In genomic region chr10:72248477-72249151, GRCh38 we compare ENCODE assay signal across 8 cellular contexts. TPM values are rescaled to one million over a fixed set of nuclear protein-coding genes. Genes with fewer than 3 reads are reported as not detected.
DNase-seq lines count a peak whose midpoint lies in the region; ATAC-seq and TF ChIP-seq lines count a peak whose summit lies in the region.

No MANE protein-coding gene starts in this region.

- no peaks in the 10 kb centered on the region for H3K9me3 Mint-ChIP-seq in activated naive CD4-positive, alpha-beta T cell treated with anti-CD3 and anti-CD28 coated beads, Interleukin-2, amount 50 U/mL, for 24 hours

- peak; percentile 36 for TF ChIP-seq POLR2A in prostate gland (IDR thresholded peaks at IDR 0.05)

- peak overlapping the region; percentile 93 for H3K27ac Mint-ChIP-seq in activated naive CD4-positive, alpha-beta T cell treated with anti-CD3 and anti-CD28 coated beads, Interleukin-2, amount 50 U/mL, for 24 hours

- WGBS in prostate gland: 1% methylated on average over 10 of the region's 10 CpGs

- H3K36me3 Mint-ChIP-seq in activated naive CD4-positive, alpha-beta T cell treated with anti-CD3 and anti-CD28 coated beads, Interleukin-2, amount 50 U/mL, for 24 hours: no peaks in the 10 kb centered on the region

- H3K9me3 ChIP-seq in cardiac muscle cell (ENCODE audit: low read depth) (no peaks in the 10 kb centered on the region), prostate gland (no peaks in the 10 kb centered on the region)

- no peak overlapping the region for H3K4me3 ChIP-seq in cardiac muscle cell
- no peak overlapping the region for H3K4me3 ChIP-seq in prostate gland

- intact Hi-C loops in prostate gland (cut with DNase I): no loop called here

- TF ChIP-seq CTCF in cardiac muscle cell (IDR thresholded peaks at IDR 0.05; ENCODE audit: low read depth, low read length) (no peak), prostate gland (IDR thresholded peaks at IDR 0.05) (peak in 1 of 4 experiments; percentile 12)

- H3K4me1 ChIP-seq in cardiac muscle cell (ENCODE audit: low read depth) (peaks cover 31% of the 10 kb centered on the region), prostate gland (replicated peaks) (peaks cover 45% of the 10 kb centered on the region)

- peak; percentile 82 for ATAC-seq in HG02981 (IDR thresholded peaks at IDR 0.05; ENCODE audit: unreplicated experiment)

- no peaks in the 10 kb centered on the region for H3K27me3 Mint-ChIP-seq in activated naive CD4-positive, alpha-beta T cell treated with anti-CD3 and anti-CD28 coated beads, Interleukin-2, amount 50 U/mL, for 24 hours

- DNase-seq in NCI-H1436 (lab: John Stamatoyannopoulos, UW): peak; percentile 29
- DNase-seq in NCI-H1436 treated with DMSO at 0.1 percent for 48 hours (lab: John Stamatoyannopoulos, UW): no peak
- peak; percentile 40 to 84 for DNase-seq in cardiac muscle cell (ENCODE audit: low read depth in 1 of 2, low spot score in 1 of 2)
- peak; percentile 93 for DNase-seq in prostate gland (ENCODE audit: low spot score)
- no peak for DNase-seq in NCI-H1048 (lab: John Stamatoyannopoulos, UW)

- no peaks in the 10 kb centered on the region for H3K27me3 ChIP-seq in cardiac muscle cell
- H3K27me3 ChIP-seq in prostate gland (replicated peaks; ENCODE audit: insufficient read depth): no peaks in the 10 kb centered on the region

- H3K36me3 ChIP-seq in cardiac muscle cell (no peaks in the 10 kb centered on the region), prostate gland (no peaks in the 10 kb centered on the region)

- H3K27ac ChIP-seq in cardiac muscle cell: peak overlapping the region; percentile 58
- peak overlapping the region; percentile 91 to 94 for H3K27ac ChIP-seq in prostate gland

- peaks cover 87% of the 10 kb centered on the region for H3K4me1 Mint-ChIP-seq in activated naive CD4-positive, alpha-beta T cell treated with anti-CD3 and anti-CD28 coated beads, Interleukin-2, amount 50 U/mL, for 24 hours

- H3K4me3 Mint-ChIP-seq in activated naive CD4-positive, alpha-beta T cell treated with anti-CD3 and anti-CD28 coated beads, Interleukin-2, amount 50 U/mL, for 24 hours: peak overlapping the region; percentile 85

TF ChIP-seq in PFSK-1, 5 proteins besides CTCF, POLR2A, EP300 and RAD21:
- TF ChIP-seq FOXP2 (optimal IDR thresholded peaks at IDR 0.05; ENCODE audit: borderline replicate concordance, extremely low read depth, extremely low read length, insufficient read depth) (no peak), REST (IDR thresholded peaks at IDR 0.05; ENCODE audit: insufficient read depth in 1 of 2, low read depth in 2 of 2, low read length in 2 of 2) (no peak), TAF1 (IDR thresholded peaks at IDR 0.05; ENCODE audit: borderline replicate concordance, insufficient read depth, low read length) (no peak), SIN3A (IDR thresholded peaks at IDR 0.05; ENCODE audit: borderline replicate concordance, insufficient read depth, low read length) (no peak), POLR2AphosphoS5 (IDR thresholded peaks at IDR 0.05; ENCODE audit: low read depth, low read length) (peak; percentile 56; the same call in 1 of the 2 replicates)
TF ChIP-seq in PFSK-1: peak in this region for 1.

RNA-seq across cellular contexts. Expression of gene DDIT4, which starts 25.1 kb away (rescaled TPM):
- polyA plus RNA-seq in PFSK-1 (2012; ENCODE audit: insufficient read length, low read depth): 670 TPM
- total RNA-seq in cardiac muscle cell: 213 and 227 TPM in 2 replicates
- 210 and 276 TPM in 2 replicates for polyA plus RNA-seq in cardiac muscle cell
- total RNA-seq in prostate gland: 100 to 1,000 TPM; 259 to 265 TPM

RNA-seq across cellular contexts. Expression of gene ASCC1, which starts 32.5 kb away (rescaled TPM):
- polyA plus RNA-seq in PFSK-1 (2012; ENCODE audit: insufficient read length, low read depth): 17.9 TPM
- total RNA-seq in cardiac muscle cell (41.3 and 47.9 TPM in 2 replicates), prostate gland (10 to 100 TPM; 14.8 to 38.3 TPM)
- 58.4 and 61.0 TPM in 2 replicates for polyA plus RNA-seq in cardiac muscle cell

RNA-seq across cellular contexts. Expression of gene ANAPC16, which starts 32.8 kb away (rescaled TPM):
- polyA plus RNA-seq in PFSK-1 (2012; ENCODE audit: insufficient read length, low read depth): 68.3 TPM
- total RNA-seq in cardiac muscle cell: 92.2 and 103 TPM in 2 replicates
- polyA plus RNA-seq in cardiac muscle cell: 242 and 283 TPM in 2 replicates
- total RNA-seq in prostate gland: 100 to 1,000 TPM in 1 of 2 donors, 10 to 100 TPM in 1; 73.4 to 123 TPM

Comparison
In these comparisons a context has a peak if more than half of its experiments do, and no peak if none do; other contexts are left out.
1. DNase-seq: peak in NCI-H1436 (single experiment), cardiac muscle cell (2 of 2) and prostate gland (single experiment); none in NCI-H1436 treated with DMSO at 0.1 percent for 48 hours (single experiment) and NCI-H1048 (single experiment).